ENCODE assay signal across 8 cellular contexts in genomic region chr2:197705143-197705911, GRCh38. TPM values are rescaled to one million over a fixed set of nuclear protein-coding genes. Genes with fewer than 3 reads are reported as not detected.
DNase-seq lines count a peak whose midpoint lies in the region; ATAC-seq and TF ChIP-seq lines count a peak whose summit lies in the region.

TSS of gene MARS2 (plus strand) at chr2:197705369. CDS start at chr2:197705406, 37 bp downstream.

- H3K79me2 ChIP-seq in PC-3 (ENCODE audit: low read length) = peaks cover 51% of the 10 kb centered on the region

- intact Hi-C loops in PC-3 (cut with micrococcal nuclease) = loop anchor here (1.0 to 10.0 kb wide), 5 partner anchors 93 to 548 kb away; partner anchors contain the start of genes MOB4 and SF3B1

- CTCF ChIA-PET in PC-3 (lab: Charles Lee) = interaction anchor here (0.5 to 0.8 kb wide), 3 partner anchors 105 to 1783 kb away, joined by 3 to 4 read pairs (median 3); no protein-coding TSS in a partner anchor

- peak within 1 kb of the TSS; percentile 34 for H3K27ac ChIP-seq in PC-3 (ENCODE audit: low read length)
- peak within 1 kb of the TSS; percentile 79 to 81 for H3K27ac ChIP-seq in mucosa of rectum (ENCODE audit: low read depth in 2 of 2, low read length in 2 of 2)

- H4K20me1 ChIP-seq in PC-3 (ENCODE audit: low read length) = peaks cover 40% of the 10 kb centered on the region

- H3K27ac Mint-ChIP-seq in IgD-negative memory B cell = peak within 1 kb of the TSS; percentile 85 to 92 (median 91)

- H3K36me3 ChIP-seq in PC-3 (ENCODE audit: low read depth, low read length) (peaks cover 6% of the 10 kb centered on the region; the same call in 1 of the 2 replicates), mucosa of rectum (ENCODE audit: control insufficient read depth in 2 of 2, insufficient read depth in 2 of 2, low read length in 2 of 2) (peaks cover 0 to 2% of the 10 kb centered on the region in 2 donors)

- peaks cover 22 to 35% (median 34%) of the 10 kb centered on the region in 3 donors for H3K4me1 Mint-ChIP-seq in IgD-negative memory B cell

- no peak for TF ChIP-seq CTCF in PC-3 (conservative IDR thresholded peaks at IDR 0.05; ENCODE audit: low read depth, low read length)
- TF ChIP-seq CTCF in epithelial cell of proximal tubule (conservative IDR thresholded peaks at IDR 0.05; ENCODE audit: low read depth, low read length) = no peak

- H3K9ac ChIP-seq in PC-3 (ENCODE audit: low read length) = peak within 1 kb of the TSS; percentile 89
- H3K9ac ChIP-seq in mucosa of rectum (ENCODE audit: low read depth in 1 of 2, low read length in 2 of 2) = peak within 1 kb of the TSS; percentile 83 to 88

- peak within 1 kb of the TSS; percentile 96 for H2AFZ ChIP-seq in PC-3 (ENCODE audit: low read length)

- BruUV-seq in PC-3 (replicated peaks; lab: Mats Ljungman, UMichigan) = TSS peak; percentile 51

- no peaks in the 10 kb centered on the region for H3K27me3 ChIP-seq in PC-3 (ENCODE audit: low read length)
- no peaks in the 10 kb centered on the region for H3K27me3 ChIP-seq in mucosa of rectum (ENCODE audit: control insufficient read depth in 2 of 2, insufficient read depth in 2 of 2, low read length in 2 of 2)

- peak; percentile 81 for DNase-seq in DMS153 (lab: John Stamatoyannopoulos, UW)
- peak; percentile 93 for DNase-seq in PC-3
- DNase-seq in activated T-cell treated with anti-CD3 and anti-CD28 coated beads for 48 hours (ENCODE audit: low read depth) = peak; percentile 92
- no peak for DNase-seq in epithelial cell of proximal tubule (ENCODE audit: low read depth)
- peak; percentile 93 for DNase-seq in stimulated activated CD8-positive, alpha-beta memory T cell treated with anti-CD3 and anti-CD28 coated beads, Interleukin-4, amount 100 ng/mL, for 48 hours

- H3K4me2 ChIP-seq in PC-3 (ENCODE audit: low read length) = peak within 1 kb of the TSS; percentile 99

- no peaks in the 10 kb centered on the region for H3K9me2 ChIP-seq in PC-3 (replicated peaks; ENCODE audit: low read length)

- H3K4me3 Mint-ChIP-seq in IgD-negative memory B cell = peak within 1 kb of the TSS; percentile 88 to 98 (median 92)

- H3K4me3 ChIP-seq in PC-3 (ENCODE audit: low read length) (peak within 1 kb of the TSS; percentile 91), epithelial cell of proximal tubule (ENCODE audit: low read depth, low read length) (peak within 1 kb of the TSS; percentile 94), mucosa of rectum (ENCODE audit: low read length in 2 of 2) (peak within 1 kb of the TSS; percentile 85 to 92)

- no peaks in the 10 kb centered on the region for H3K27me3 Mint-ChIP-seq in IgD-negative memory B cell

- H3F3A ChIP-seq in PC-3 (ENCODE audit: low read length, unreplicated experiment) = no peaks in the 10 kb centered on the region

- H3K4me1 ChIP-seq in PC-3 (ENCODE audit: insufficient read depth, low read length) (peaks cover 14% of the 10 kb centered on the region), mucosa of rectum (ENCODE audit: control insufficient read depth in 2 of 2, insufficient read depth in 2 of 2, low read length in 2 of 2) (peaks cover 19 to 26% of the 10 kb centered on the region in 2 donors)

- H3K9me3 Mint-ChIP-seq in IgD-negative memory B cell = peaks cover 0 to 3% (median 1%) of the 10 kb centered on the region in 3 donors

- H3K9me3 ChIP-seq in PC-3 (ENCODE audit: low read length) (no peaks in the 10 kb centered on the region), mucosa of rectum (ENCODE audit: control insufficient read depth in 2 of 2, low read length in 2 of 2) (no peaks in the 10 kb centered on the region)

- ATAC-seq in GM21576 (IDR thresholded peaks at IDR 0.05; ENCODE audit: unreplicated experiment) = peak; percentile 85
- peak; percentile 78 for ATAC-seq in PC-3

- POLR2A ChIA-PET in PC-3 (lab: Charles Lee; ENCODE audit: unreplicated experiment) = interaction anchor here (0.6 to 1.1 kb wide), 4 partner anchors 12 to 205 kb away, joined by 3 to 9 read pairs (median 4); partner anchors contain the start of gene HSPE1

- no peaks in the 10 kb centered on the region for H3K36me3 Mint-ChIP-seq in IgD-negative memory B cell

RNA-seq across cellular contexts. Expression of gene MARS2, which starts in this region (rescaled TPM):
- polyA plus RNA-seq in IgD-negative memory B cell = 6.8 TPM
- total RNA-seq in PC-3 (2014; rRNA removed) (7.8 and 8.3 TPM in 2 replicates), epithelial cell of proximal tubule (5.8 and 13.4 TPM in 2 replicates)
